ENCODE assay signal across 18 cellular contexts in genomic region chr1:235595079-235595478, GRCh38. TPM values are rescaled to one million over a fixed set of nuclear protein-coding genes. Genes with fewer than 3 reads are reported as not detected.
DNase-seq lines count a peak whose midpoint lies in the region; FAIRE-seq and TF ChIP-seq lines count a peak whose summit lies in the region.
"Had no signal": no experiment of that assay in that cellular context is flagged by ENCODE, and none has a peak within 500 bp of the region (broad histone marks: within the 10 kb centered on the region; RNA-seq: fewer than 3 reads in every experiment).

No MANE protein-coding gene starts in this region.

- no peaks in the 10 kb centered on the region for H3F3A ChIP-seq in smooth muscle cell (ENCODE audit: low read depth)

- H3K79me2 ChIP-seq in smooth muscle cell (ENCODE audit: low read depth): no peaks in the 10 kb centered on the region

- H3K4me2 ChIP-seq in smooth muscle cell: no peak overlapping the region

- peaks cover 0 to 36% (median 0%) of the 10 kb centered on the region in 7 donors for H3K27me3 ChIP-seq in spleen (replicated peaks in 1 of 7)
- no peaks in the 10 kb centered on the region for H3K27me3 ChIP-seq in smooth muscle cell (ENCODE audit: low read depth)

- FAIRE-seq in kidney (lab: Jason Lieb, UNC): no peak
- FAIRE-seq: G401.6, GM19239, H1 had no signal

- TF ChIP-seq CTCF in kidney (IDR thresholded peaks at IDR 0.05; ENCODE audit: borderline replicate concordance, extremely low read depth, insufficient read depth) (no peak), spleen (IDR thresholded peaks at IDR 0.05 in 8 of 11, conservative IDR thresholded peaks at IDR 0.05 in 3 of 11) (no peak), smooth muscle cell (IDR thresholded peaks at IDR 0.05; ENCODE audit: borderline replicate concordance, insufficient read depth, poor library complexity, severe bottlenecking) (no peak)

- TF ChIP-seq POLR2A in spleen (IDR thresholded peaks at IDR 0.05): no peak

- H3K9ac ChIP-seq in kidney (ENCODE audit: low read length in 2 of 2): no peak overlapping the region
- H3K9ac ChIP-seq in smooth muscle cell (ENCODE audit: low read depth): no peak overlapping the region
- H3K9ac ChIP-seq: GM23248 had no signal

- WGBS in spleen, 5 donors: 75 to 89% (median 80%) methylated on average over 8 of the region's 8 CpGs
- WGBS in smooth muscle cell (ENCODE audit: low lambda C conversion rate): 78% methylated on average over 8 of the region's 8 CpGs

- H3K9me3 ChIP-seq in kidney (ENCODE audit: control insufficient read depth in 1 of 2, low read length in 2 of 2) (no peaks in the 10 kb centered on the region), spleen (peaks cover 0 to 3% (median 0%) of the 10 kb centered on the region in 8 donors), smooth muscle cell (replicated peaks; ENCODE audit: low read depth) (no peaks in the 10 kb centered on the region)

- H3K4me1 ChIP-seq in kidney (ENCODE audit: control insufficient read depth in 1 of 2, insufficient read depth in 1 of 2, low read depth in 1 of 2, low read length in 2 of 2) (no peaks in the 10 kb centered on the region), spleen (no peaks in the 10 kb centered on the region), smooth muscle cell (ENCODE audit: low read depth) (no peaks in the 10 kb centered on the region)

- DNase-seq in NCI-H2171 (lab: John Stamatoyannopoulos, UW) (peak; percentile 44), NCI-H2171 treated with DMSO at 0.1 percent for 48 hours (lab: John Stamatoyannopoulos, UW) (peak; percentile 83), kidney (peak; percentile 46), spleen (peak; percentile 29), smooth muscle cell (lab: John Stamatoyannopoulos, UW; ENCODE audit: unreplicated experiment) (no peak)
- no peak for DNase-seq in activated CD4-positive, alpha-beta T cell treated with anti-CD3 and anti-CD28 coated beads, Interleukin-2, amount 50 U/mL, for 4 hours
- DNase-seq: C1 segment of cervical spinal cord; Calu3; CD4-positive, alpha-beta memory T cell; COR-L47; DMS153; DND-41; GM23248; H7; HCEC 1CT had no signal

- intact Hi-C loops in kidney (cut with DNase I): no loop called here
- intact Hi-C loops in spleen (cut with DNase I; ENCODE audit: low total_unique reads): no loop called here

- H3K4me3 ChIP-seq in kidney (ENCODE audit: low read length in 2 of 2) (no peak overlapping the region), spleen (no peak overlapping the region), smooth muscle cell (no peak overlapping the region)
- H3K4me3 ChIP-seq: GM23248 had no signal

- H3K36me3 ChIP-seq in kidney (ENCODE audit: control insufficient read depth in 1 of 2, insufficient read depth in 2 of 2, low read length in 2 of 2) (no peaks in the 10 kb centered on the region), spleen (no peaks in the 10 kb centered on the region), smooth muscle cell (ENCODE audit: low read depth) (no peaks in the 10 kb centered on the region)

- no peak overlapping the region for H2AFZ ChIP-seq in smooth muscle cell (ENCODE audit: low read depth)
- H2AFZ ChIP-seq: GM23248 had no signal

- H3K27ac ChIP-seq in kidney (ENCODE audit: low read depth in 2 of 2, low read length in 2 of 2) (no peak overlapping the region), spleen (no peak overlapping the region), smooth muscle cell (ENCODE audit: low read depth) (no peak overlapping the region)
- H3K27ac ChIP-seq: GM23248 had no signal

- no peaks in the 10 kb centered on the region for H4K20me1 ChIP-seq in smooth muscle cell (ENCODE audit: low read depth)

RNA-seq across cellular contexts. Expression of gene GNG4, which starts 54.5 kb away (rescaled TPM):
- total RNA-seq in kidney (not detected), spleen (under 1 TPM in 1 of 7 donors, not detected in 6; 0.17 TPM), smooth muscle cell (0.58 and 3.1 TPM in 2 replicates)
- polyA plus RNA-seq in kidney (ENCODE audit: insufficient read depth, low read depth, low replicate concordance) (4.5 TPM), spleen (under 1 TPM; 0.13 to 0.65 (median 0.19) TPM), smooth muscle cell (2.6 and 2.7 TPM in 2 replicates)
- polyA plus RNA-seq: CD4-positive, alpha-beta memory T cell had no signal

Comparison
In these comparisons a context has a peak if more than half of its experiments do, and no peak if none do; other contexts are left out.
1. DNase-seq: peak in NCI-H2171 (single experiment), NCI-H2171 treated with DMSO at 0.1 percent for 48 hours (single experiment), kidney (single experiment) and spleen (single experiment); none in smooth muscle cell (single experiment) and activated CD4-positive, alpha-beta T cell treated with anti-CD3 and anti-CD28 coated beads, Interleukin-2, amount 50 U/mL, for 4 hours (0 of 2).